In genomic region chr14:75452324-75452723, GRCh38 we compare ENCODE assay signal across 1 cellular context.
TF ChIP-seq lines count a peak whose summit lies in the region.

No MANE protein-coding gene starts in this region.

TF ChIP-seq in IMR-90, 13 proteins besides CTCF, POLR2A, EP300 and RAD21 (continued from another document):
- TF ChIP-seq USF2 (IDR thresholded peaks at IDR 0.05; ENCODE audit: low read depth, low read length) (no peak), CHD1 (IDR thresholded peaks at IDR 0.05; ENCODE audit: low read depth, low read length) (no peak), ELK1 (IDR thresholded peaks at IDR 0.05; ENCODE audit: borderline replicate concordance, low read depth, low read length) (no peak), MAZ (IDR thresholded peaks at IDR 0.05; ENCODE audit: borderline replicate concordance, low read depth, low read length) (no peak)
